1 cellular context compared by ENCODE assay signal in the genomic region with DNA sequence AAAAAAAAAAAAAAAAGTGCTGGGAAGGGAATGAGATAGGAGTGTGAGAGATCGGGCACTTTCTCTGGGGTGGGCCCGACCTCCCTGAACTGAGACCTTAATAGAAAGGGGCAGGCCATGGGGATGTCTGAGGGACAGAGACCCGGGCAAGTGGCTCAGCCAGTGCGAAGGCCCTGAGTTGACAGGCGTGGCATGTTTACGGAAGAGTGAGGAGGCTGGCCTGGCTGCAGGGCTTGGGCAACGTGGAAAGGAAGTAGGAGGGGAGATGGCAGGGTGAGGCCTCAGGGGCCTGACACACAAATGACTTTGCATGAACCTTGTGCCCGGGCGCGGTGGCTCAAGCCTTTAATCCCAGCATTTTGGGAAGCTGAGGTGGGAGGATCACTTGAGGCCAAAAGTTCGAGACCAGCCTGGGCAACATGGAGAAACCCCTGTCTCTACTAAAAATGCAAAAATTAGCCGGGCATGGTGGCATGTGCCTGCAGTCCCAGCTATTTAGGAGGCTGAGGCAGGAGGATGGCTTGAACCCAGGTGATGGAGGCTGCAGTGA.
TF ChIP-seq lines count a peak whose summit lies in the region.

No MANE protein-coding gene starts in this region.

TF ChIP-seq in IMR-90, 13 proteins besides CTCF, POLR2A, EP300 and RAD21 (continued from another document):
- no peak for TF ChIP-seq BHLHE40 (IDR thresholded peaks at IDR 0.05; ENCODE audit: low read depth, low read length)
- no peak for TF ChIP-seq CEBPB (IDR thresholded peaks at IDR 0.05; ENCODE audit: low read depth, low read length)
- no peak for TF ChIP-seq SMC3 (IDR thresholded peaks at IDR 0.05; ENCODE audit: low read depth, low read length)
- TF ChIP-seq NFE2L2 (IDR thresholded peaks at IDR 0.05; ENCODE audit: low read depth, low read length): no peak
- TF ChIP-seq, protein P1, sequence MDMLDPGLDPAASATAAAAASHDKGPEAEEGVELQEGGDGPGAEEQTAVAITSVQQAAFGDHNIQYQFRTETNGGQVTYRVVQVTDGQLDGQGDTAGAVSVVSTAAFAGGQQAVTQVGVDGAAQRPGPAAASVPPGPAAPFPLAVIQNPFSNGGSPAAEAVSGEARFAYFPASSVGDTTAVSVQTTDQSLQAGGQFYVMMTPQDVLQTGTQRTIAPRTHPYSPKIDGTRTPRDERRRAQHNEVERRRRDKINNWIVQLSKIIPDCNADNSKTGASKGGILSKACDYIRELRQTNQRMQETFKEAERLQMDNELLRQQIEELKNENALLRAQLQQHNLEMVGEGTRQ (IDR thresholded peaks at IDR 0.05; ENCODE audit: low read depth, low read length): no peak
- no peak for TF ChIP-seq MXI1 (IDR thresholded peaks at IDR 0.05; ENCODE audit: borderline replicate concordance, low read depth, low read length)
- TF ChIP-seq FOS (IDR thresholded peaks at IDR 0.05; ENCODE audit: low read depth, low read length): no peak
- no peak for TF ChIP-seq RFX5 (IDR thresholded peaks at IDR 0.05; ENCODE audit: low read depth, low read length)
